26 cellular contexts compared by ENCODE assay signal in genomic region chr3:184004483-184004882, GRCh38. TPM values are rescaled to one million over a fixed set of nuclear protein-coding genes. Genes with fewer than 3 reads are reported as not detected.
DNase-seq lines count a peak whose midpoint lies in the region; ATAC-seq and TF ChIP-seq lines count a peak whose summit lies in the region.
"Had no signal": no experiment of that assay in that cellular context is flagged by ENCODE, and none has a peak within 500 bp of the region (broad histone marks: within the 10 kb centered on the region; RNA-seq: fewer than 3 reads in every experiment).

No MANE protein-coding gene starts in this region.

- TF ChIP-seq CTCF in smooth muscle cell (IDR thresholded peaks at IDR 0.05; ENCODE audit: borderline replicate concordance, insufficient read depth, poor library complexity, severe bottlenecking) = no peak
- no peak for TF ChIP-seq CTCF in PC-3 (conservative IDR thresholded peaks at IDR 0.05; ENCODE audit: low read depth, low read length)

- peaks cover 3 to 6% of the 10 kb centered on the region in 2 donors for H3K4me1 ChIP-seq in esophagus (ENCODE audit: control insufficient read depth in 2 of 2, insufficient read depth in 2 of 2, low read length in 1 of 2)
- peaks cover 6% of the 10 kb centered on the region for H3K4me1 ChIP-seq in mesendoderm (ENCODE audit: control insufficient read depth, low read depth, low read length)
- no peaks in the 10 kb centered on the region for H3K4me1 ChIP-seq in smooth muscle cell (ENCODE audit: low read depth)
- peaks cover 48% of the 10 kb centered on the region for H3K4me1 ChIP-seq in PC-3 (ENCODE audit: insufficient read depth, low read length)

- POLR2A ChIA-PET in PC-3 (lab: Charles Lee; ENCODE audit: unreplicated experiment) = no interaction called here

- in situ Hi-C loops in G401 (cut with HindIII; ENCODE audit: low sequenced_read_pairs) = no loop called here

- H3K9ac ChIP-seq in mesendoderm (ENCODE audit: low read length) (no peak overlapping the region), smooth muscle cell (ENCODE audit: low read depth) (no peak overlapping the region), PC-3 (ENCODE audit: low read length) (no peak overlapping the region)

- no peak for ATAC-seq in HG03342 (IDR thresholded peaks at IDR 0.05; ENCODE audit: unreplicated experiment)
- no peak for ATAC-seq in PC-3
- ATAC-seq: CD8-positive, alpha-beta T cell had no signal

- BruUV-seq in PC-3 (replicated peaks; lab: Mats Ljungman, UMichigan) = no TSS peak

- intact Hi-C loops in PC-3 (cut with micrococcal nuclease) = no loop called here

- H3K27me3 ChIP-seq in esophagus (ENCODE audit: control insufficient read depth in 1 of 2, insufficient read depth in 2 of 2, low read length in 2 of 2) (no peaks in the 10 kb centered on the region), mesendoderm (ENCODE audit: insufficient read depth, low read length, poor library complexity) (no peaks in the 10 kb centered on the region), smooth muscle cell (ENCODE audit: low read depth) (no peaks in the 10 kb centered on the region), PC-3 (ENCODE audit: low read length) (no peaks in the 10 kb centered on the region)
- H3K27me3 ChIP-seq: sigmoid colon, SJCRH30 had no signal

- DNase-seq in NCI-H69 (lab: John Stamatoyannopoulos, UW) (peak; percentile 31), mesendoderm (no peak), smooth muscle cell (lab: John Stamatoyannopoulos, UW; ENCODE audit: unreplicated experiment) (no peak), PC-3 (no peak), G401 (ENCODE audit: low spot score) (no peak)
- DNase-seq in activated naive CD4-positive, alpha-beta T cell treated with Interleukin-2 at 50 U/mL for 16 hours = no peak
- DNase-seq: activated CD4-positive, alpha-beta T cell treated with anti-CD3 and anti-CD28 coated beads for 4 hours; activated naive CD4-positive, alpha-beta T cell treated with anti-CD3 and anti-CD28 coated beads, Interleukin-2, amount 10 ng/mL, durations not matched to agents 7 days and 5 days; activated T-cell treated with anti-CD3 and anti-CD28 coated beads, Interleukin-2, amount 50 U/mL, for 48 hours; CD8-positive, alpha-beta T cell; DMS153; erythroblast; Kasumi-1; kidney; naive B cell; NCI-H187 treated with DMSO at 0.1 percent for 48 hours; nucleus accumbens; OCI-M1; sigmoid colon; SJCRH30 had no signal

- H3K4me3 ChIP-seq in esophagus (ENCODE audit: low read depth in 1 of 2, low read length in 2 of 2) (no peak overlapping the region), mesendoderm (ENCODE audit: low read length) (no peak overlapping the region), smooth muscle cell (no peak overlapping the region), PC-3 (ENCODE audit: low read length) (no peak overlapping the region)
- H3K4me3 ChIP-seq: sigmoid colon, SJCRH30 had no signal

- H3K27ac ChIP-seq in esophagus (ENCODE audit: low read depth in 2 of 2, low read length in 1 of 2) (peak overlapping the region; percentile 43 to 77), mesendoderm (ENCODE audit: low read depth, low read length) (no peak overlapping the region), smooth muscle cell (ENCODE audit: low read depth) (peak overlapping the region; percentile 72), PC-3 (ENCODE audit: low read length) (no peak overlapping the region)
- H3K27ac ChIP-seq: sigmoid colon, SJCRH30 had no signal

- H3K4me2 ChIP-seq in mesendoderm (ENCODE audit: low read length) = no peak overlapping the region
- peak overlapping the region; percentile 24 for H3K4me2 ChIP-seq in smooth muscle cell
- H3K4me2 ChIP-seq in PC-3 (ENCODE audit: low read length) = no peak overlapping the region

- H3K18ac ChIP-seq in mesendoderm (ENCODE audit: low read length) = no peak overlapping the region

- H4K20me1 ChIP-seq in smooth muscle cell (ENCODE audit: low read depth) = no peaks in the 10 kb centered on the region
- H4K20me1 ChIP-seq in PC-3 (ENCODE audit: low read length) = no peaks in the 10 kb centered on the region

- no peak overlapping the region for H3K23ac ChIP-seq in mesendoderm (ENCODE audit: low read length)

- no peak overlapping the region for H2BK120ac ChIP-seq in mesendoderm (ENCODE audit: low read depth, low read length)

- H2AFZ ChIP-seq in smooth muscle cell (ENCODE audit: low read depth) (no peak overlapping the region), PC-3 (ENCODE audit: low read length) (no peak overlapping the region)

- H3K9me3 ChIP-seq in esophagus (ENCODE audit: control insufficient read depth in 2 of 2, insufficient read depth in 1 of 2, low read depth in 1 of 2, low read length in 1 of 2) (no peaks in the 10 kb centered on the region), smooth muscle cell (replicated peaks; ENCODE audit: low read depth) (no peaks in the 10 kb centered on the region), PC-3 (ENCODE audit: low read length) (no peaks in the 10 kb centered on the region)
- H3K9me3 ChIP-seq: sigmoid colon, SJCRH30 had no signal

- peaks cover 6% of the 10 kb centered on the region for H3K79me2 ChIP-seq in mesendoderm (ENCODE audit: control insufficient read depth, insufficient read depth, low read length)
- no peaks in the 10 kb centered on the region for H3K79me2 ChIP-seq in smooth muscle cell (ENCODE audit: low read depth)
- H3K79me2 ChIP-seq in PC-3 (ENCODE audit: low read length) = peaks cover 53% of the 10 kb centered on the region

- H3F3A ChIP-seq in smooth muscle cell (ENCODE audit: low read depth) (peaks cover 6% of the 10 kb centered on the region), PC-3 (ENCODE audit: low read length, unreplicated experiment) (no peaks in the 10 kb centered on the region)

- CTCF ChIA-PET in PC-3 (lab: Charles Lee) = no interaction called here

- H3K79me1 ChIP-seq in mesendoderm (ENCODE audit: low read length) = peaks cover 4% of the 10 kb centered on the region

- no peaks in the 10 kb centered on the region for H3K9me2 ChIP-seq in PC-3 (replicated peaks; ENCODE audit: low read length)

- peak overlapping the region; percentile 55 for H3K4ac ChIP-seq in mesendoderm (ENCODE audit: low read depth, low read length)

- no peak overlapping the region for H2BK15ac ChIP-seq in mesendoderm (replicated peaks; ENCODE audit: low read depth)

- no peak overlapping the region for H4K5ac ChIP-seq in mesendoderm (ENCODE audit: low read length)

- 89 to 90% methylated on average over 2 of the region's 2 CpGs for WGBS in esophagus, 2 donors
- WGBS in mesendoderm (ENCODE audit: extremely low coverage, insufficient coverage, low lambda C conversion rate) = no CpG with 5 or more reads among the region's 2 CpGs
- 66% methylated on average over 2 of the region's 2 CpGs for WGBS in smooth muscle cell (ENCODE audit: low lambda C conversion rate)

- no peak overlapping the region for H2AK5ac ChIP-seq in mesendoderm (ENCODE audit: low read length)

- no peak overlapping the region for H3K56ac ChIP-seq in mesendoderm (ENCODE audit: low read length)

- no peak overlapping the region for H4K8ac ChIP-seq in mesendoderm (ENCODE audit: low read depth, low read length)

- H3K36me3 ChIP-seq in esophagus (ENCODE audit: control insufficient read depth in 2 of 2, insufficient read depth in 2 of 2, low read length in 1 of 2) = peaks cover 0 to 2% of the 10 kb centered on the region in 2 donors
- no peaks in the 10 kb centered on the region for H3K36me3 ChIP-seq in mesendoderm (ENCODE audit: control insufficient read depth, insufficient read depth, low read length)
- H3K36me3 ChIP-seq in smooth muscle cell (ENCODE audit: low read depth) = peaks cover 2% of the 10 kb centered on the region
- peaks cover 21% of the 10 kb centered on the region; the same call in 1 of the 2 replicates for H3K36me3 ChIP-seq in PC-3 (ENCODE audit: low read depth, low read length)

- H2BK5ac ChIP-seq in mesendoderm (ENCODE audit: low read length) = no peak overlapping the region

RNA-seq across cellular contexts. Expression of gene ABCC5, which starts 13.2 kb away (rescaled TPM):
- polyA plus RNA-seq in esophagus (10 to 100 TPM; 19.2 to 56.0 TPM), smooth muscle cell (18.2 and 18.5 TPM in 2 replicates)
- 19.8 TPM for polyA plus RNA-seq in mesendoderm (2013, experiment 1 of 2)
- 19.6 TPM for polyA plus RNA-seq in mesendoderm (2013, experiment 2 of 2)
- total RNA-seq in smooth muscle cell (20.0 and 24.8 TPM in 2 replicates), PC-3 (2014; rRNA removed) (16.1 and 24.9 TPM in 2 replicates)
- 7.4 and 8.6 TPM in 2 replicates for total RNA-seq in G401 (2014; rRNA removed; shearing (Covaris generic))

RNA-seq across cellular contexts. Expression of gene HTR3D, which starts 27.1 kb away (rescaled TPM):
- polyA plus RNA-seq in esophagus (not detected), smooth muscle cell (not detected in 2 replicates)
- polyA plus RNA-seq in mesendoderm (2013, experiment 1 of 2) = not detected
- polyA plus RNA-seq in mesendoderm (2013, experiment 2 of 2) = not detected
- total RNA-seq in smooth muscle cell (not detected in 2 replicates), PC-3 (2014; rRNA removed) (not detected in 2 replicates)
- total RNA-seq in G401 (2014; rRNA removed; shearing (Covaris generic)) = not detected in 2 replicates
- total RNA-seq: activated CD8-positive, alpha-beta memory T cell treated with anti-CD3 and anti-CD28 coated beads for 36 hours; astrocyte; CD8-positive, alpha-beta T cell; frontal cortex; kidney; sigmoid colon; SJCRH30; T-helper 1 cell treated with Interleukin-12 subunit alpha and Interleukin-12 subunit beta and Interleukin-4 antibody, amounts not matched to agents 30 ng/mL and 1 ng/mL, for 36 hours had no signal
- polyA plus RNA-seq: sigmoid colon had no signal

RNA-seq across cellular contexts. Expression of gene HTR3C, which starts 48.4 kb away (rescaled TPM):
- polyA plus RNA-seq in esophagus (not detected), smooth muscle cell (not detected in 2 replicates)
- polyA plus RNA-seq in mesendoderm (2013, experiment 1 of 2) = 0.03 TPM
- polyA plus RNA-seq in mesendoderm (2013, experiment 2 of 2) = 0.04 TPM
- total RNA-seq in smooth muscle cell (not detected in 2 replicates), PC-3 (2014; rRNA removed) (not detected in 2 replicates)
- total RNA-seq in G401 (2014; rRNA removed; shearing (Covaris generic)) = not detected in 2 replicates
- total RNA-seq: activated CD8-positive, alpha-beta memory T cell treated with anti-CD3 and anti-CD28 coated beads for 36 hours; astrocyte; CD8-positive, alpha-beta T cell; frontal cortex; kidney; sigmoid colon; SJCRH30; T-helper 1 cell treated with Interleukin-12 subunit alpha and Interleukin-12 subunit beta and Interleukin-4 antibody, amounts not matched to agents 30 ng/mL and 1 ng/mL, for 36 hours had no signal

Comparison
In these comparisons a context has a peak if more than half of its experiments do, and no peak if none do; other contexts are left out.
1. H3K27ac ChIP-seq: peak in esophagus (2 of 2) and smooth muscle cell (single experiment); none in mesendoderm (single experiment) and PC-3 (single experiment).